ENCODE assay signal across 8 cellular contexts in the genomic region with DNA sequence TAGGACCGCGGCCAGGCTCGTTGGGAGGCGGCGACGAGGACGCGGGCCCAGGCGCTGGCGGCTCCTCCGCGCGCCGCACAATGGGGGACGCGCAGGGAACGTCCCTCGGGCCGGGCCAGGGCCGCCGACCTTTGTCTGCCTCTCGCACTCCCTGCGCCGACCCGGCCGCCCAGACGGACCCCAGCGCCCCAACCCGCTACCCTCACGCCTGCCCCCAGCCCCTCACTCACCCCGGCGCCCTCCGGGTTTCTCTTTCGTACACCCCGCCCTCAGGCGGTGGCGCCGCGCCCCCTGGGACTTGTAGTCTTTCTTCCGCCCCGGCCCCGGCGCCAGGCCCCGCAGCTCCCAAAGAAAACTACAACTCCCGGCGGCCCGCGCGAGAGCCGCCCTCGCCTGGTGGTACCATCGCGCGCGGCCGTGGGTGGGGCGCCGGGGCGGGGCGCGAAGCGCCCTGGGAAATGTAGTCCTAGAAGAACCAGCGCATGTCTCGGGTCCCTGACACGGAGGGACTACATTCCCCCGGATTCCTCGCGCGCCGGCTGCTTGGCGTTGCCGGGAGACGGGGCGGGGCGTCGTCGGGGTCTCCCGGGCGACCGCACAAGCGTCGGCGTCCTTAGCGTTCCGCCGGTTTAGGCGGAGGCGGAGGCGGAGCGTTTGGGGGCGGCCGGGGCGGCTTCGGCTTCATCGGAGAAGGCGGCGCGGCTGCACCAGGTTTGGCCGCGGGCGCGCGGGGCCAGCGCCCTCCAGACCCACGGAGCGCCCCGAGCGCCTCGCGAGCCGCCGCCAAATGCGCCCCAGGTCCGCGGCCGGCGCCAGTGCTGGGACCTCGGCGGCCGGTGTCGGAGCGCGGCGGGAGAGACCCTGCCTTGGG. TPM values are rescaled to one million over a fixed set of nuclear protein-coding genes. Genes with fewer than 3 reads are reported as not detected.
DNase-seq lines count a peak whose midpoint lies in the region; ATAC-seq lines count a peak whose summit lies in the region.

A gene (minus strand): TSS at position 260 of the 871 bp plus-strand sequence. CDS start 24,546 bp downstream, outside the sequence.

- CTCF ChIA-PET in activated CD4-positive, alpha-beta T cell treated with anti-CD3 and anti-CD28 coated beads for 36 hours (lab: Charles Lee): interaction anchor here (0.6 to 0.8 kb wide), 2 partner anchors 51 to 59 kb away, joined by 3 to 4 read pairs; no protein-coding TSS in a partner anchor

- ATAC-seq in HG03439 (IDR thresholded peaks at IDR 0.05; ENCODE audit: unreplicated experiment): peak; percentile 97
- ATAC-seq in activated CD4-positive, alpha-beta T cell treated with anti-CD3 and anti-CD28 coated beads for 36 hours: peak; percentile 96

- intact Hi-C loops in activated CD4-positive, alpha-beta T cell treated with anti-CD3 and anti-CD28 coated beads for 36 hours (cut with DNase I, micrococcal nuclease): loop anchor here (1.0 to 2.0 kb wide), 22 partner anchors 41 to 775 kb away; a partner anchor contains a TSS

- H3K27me3 Mint-ChIP-seq in activated CD4-positive, alpha-beta T cell treated with anti-CD3 and anti-CD28 coated beads for 36 hours: peaks cover 3% of the 10 kb centered on the region

- POLR2A ChIA-PET in activated CD4-positive, alpha-beta T cell treated with anti-CD3 and anti-CD28 coated beads for 36 hours (lab: Charles Lee): interaction anchor here (0.6 kb wide), 1 partner anchor 20 kb away, joined by 3 read pairs; no protein-coding TSS in a partner anchor

- peaks cover 6% of the 10 kb centered on the region for H3K9me3 Mint-ChIP-seq in activated CD4-positive, alpha-beta T cell treated with anti-CD3 and anti-CD28 coated beads for 36 hours (ENCODE audit: low read depth)

- H3K27ac Mint-ChIP-seq in activated CD4-positive, alpha-beta T cell treated with anti-CD3 and anti-CD28 coated beads for 36 hours: peak within 1 kb of the TSS; percentile 25

- H3K4me3 Mint-ChIP-seq in activated CD4-positive, alpha-beta T cell treated with anti-CD3 and anti-CD28 coated beads for 36 hours: peak within 1 kb of the TSS; percentile 76

- H3K36me3 Mint-ChIP-seq in activated CD4-positive, alpha-beta T cell treated with anti-CD3 and anti-CD28 coated beads for 36 hours (ENCODE audit: low read depth): peaks cover 34% of the 10 kb centered on the region

- DNase-seq in AML-193 (lab: John Stamatoyannopoulos, UW) (peak; percentile 94 to 95), GM19238 (ENCODE audit: insufficient read length, low spot score) (peak; percentile 100), NCI-H524 treated with DMSO at 0.1 percent for 48 hours (lab: John Stamatoyannopoulos, UW) (peak; percentile 84), kidney glomerular epithelial cell (lab: John Stamatoyannopoulos, UW) (peak; percentile 95)
- peak; percentile 99 for DNase-seq in activated CD4-positive, alpha-beta T cell treated with anti-CD3 and anti-CD28 coated beads for 36 hours
- DNase-seq in stimulated activated CD4-positive, alpha-beta T cell treated with anti-CD3 and anti-CD28 coated beads, Interleukin-15, amount 100 ng/mL, for 48 hours (ENCODE audit: low read depth in 2 of 2): peak; percentile 94 to 99

- peak within 1 kb of the TSS; percentile 69 for H3K27ac ChIP-seq in cingulate gyrus (ENCODE audit: low read depth, low read length)

- peaks cover 11% of the 10 kb centered on the region for H3K4me1 Mint-ChIP-seq in activated CD4-positive, alpha-beta T cell treated with anti-CD3 and anti-CD28 coated beads for 36 hours

RNA-seq across cellular contexts. Expression of the gene that starts here (rescaled TPM):
- 10 to 100 TPM; 11.3 to 13.5 TPM for total RNA-seq in activated CD4-positive, alpha-beta T cell treated with anti-CD3 and anti-CD28 coated beads for 36 hours

Comparison
In these comparisons a context has a peak if more than half of its experiments do, and no peak if none do; other contexts are left out.
1. Peak in every context shown above with its lines: DNase-seq, ATAC-seq and H3K27ac ChIP-seq.